10 cellular contexts compared by ENCODE assay signal in genomic region chrX:39953879-39954278, GRCh38.
DNase-seq lines count a peak whose midpoint lies in the region; ATAC-seq and TF ChIP-seq lines count a peak whose summit lies in the region.
"Had no signal": no experiment of that assay in that cellular context is flagged by ENCODE, and none has a peak within 500 bp of the region (broad histone marks: within the 10 kb centered on the region; RNA-seq: fewer than 3 reads in every experiment).

No MANE protein-coding gene starts in this region.

- peaks cover 10% of the 10 kb centered on the region for H3K4me1 ChIP-seq in body of pancreas
- no peaks in the 10 kb centered on the region for H3K4me1 ChIP-seq in testis

- H3K9me3 ChIP-seq in body of pancreas, result no peaks in the 10 kb centered on the region
- no peaks in the 10 kb centered on the region for H3K9me3 ChIP-seq in testis

- H3K36me3 Mint-ChIP-seq in natural killer cell treated with Interleukin-12 subunit alpha and Interleukin-12 subunit beta and Interleukin-15 and Interleukin-18, amount 100 ng/mL, for 72 hours, result no peaks in the 10 kb centered on the region
- H3K36me3 Mint-ChIP-seq: activated naive CD8-positive, alpha-beta T cell treated with anti-CD3 and anti-CD28 coated beads for 36 hours had no signal

- H3K4me3 ChIP-seq in body of pancreas (no peak overlapping the region), testis (no peak overlapping the region)

- no peak overlapping the region for H3K27ac Mint-ChIP-seq in natural killer cell treated with Interleukin-12 subunit alpha and Interleukin-12 subunit beta and Interleukin-15 and Interleukin-18, amount 100 ng/mL, for 72 hours
- H3K27ac Mint-ChIP-seq: activated naive CD8-positive, alpha-beta T cell treated with anti-CD3 and anti-CD28 coated beads for 36 hours; B cell had no signal

- 8% methylated on average over 10 of the region's 10 CpGs; no CpG with 5 or more reads in 1 of the 2 donors for WGBS in body of pancreas, 2 donors
- WGBS in testis, 2 donors, result 55 to 90% methylated on average over 2 to 6 of the region's 10 CpGs

- H3K27ac ChIP-seq in body of pancreas, result peak overlapping the region in 2 of 4 donors; percentile 12 to 39
- no peak overlapping the region for H3K27ac ChIP-seq in testis

- H3K27me3 ChIP-seq in body of pancreas, result no peaks in the 10 kb centered on the region
- H3K27me3 ChIP-seq in testis, result no peaks in the 10 kb centered on the region

- H3K4me1 Mint-ChIP-seq in natural killer cell treated with Interleukin-12 subunit alpha and Interleukin-12 subunit beta and Interleukin-15 and Interleukin-18, amount 100 ng/mL, for 72 hours (ENCODE audit: low read depth in 2 of 2), result peaks cover 0 to 6% of the 10 kb centered on the region in 2 donors

- no peaks in the 10 kb centered on the region for H3K9me3 Mint-ChIP-seq in natural killer cell treated with Interleukin-12 subunit alpha and Interleukin-12 subunit beta and Interleukin-15 and Interleukin-18, amount 100 ng/mL, for 72 hours
- H3K9me3 Mint-ChIP-seq: activated naive CD8-positive, alpha-beta T cell treated with anti-CD3 and anti-CD28 coated beads for 36 hours had no signal

- H3K4me3 Mint-ChIP-seq in natural killer cell treated with Interleukin-12 subunit alpha and Interleukin-12 subunit beta and Interleukin-15 and Interleukin-18, amount 100 ng/mL, for 72 hours, result no peak overlapping the region
- H3K4me3 Mint-ChIP-seq: activated naive CD8-positive, alpha-beta T cell treated with anti-CD3 and anti-CD28 coated beads for 36 hours; B cell had no signal

- TF ChIP-seq POLR2A in body of pancreas (IDR thresholded peaks at IDR 0.05) (no peak), testis (IDR thresholded peaks at IDR 0.05) (no peak)

- intact Hi-C loops in body of pancreas (cut with DNase I) (no loop called here), testis (cut with DNase I; ENCODE audit: low total_unique reads) (no loop called here)

- TF ChIP-seq CTCF in body of pancreas (IDR thresholded peaks at IDR 0.05), result no peak
- no peak for TF ChIP-seq CTCF in testis (IDR thresholded peaks at IDR 0.05)

- DNase-seq in A172 (ENCODE audit: low spot score) (peak; percentile 88), LoVo (ENCODE audit: low spot score) (peak; percentile 87), body of pancreas (peak; percentile 75 to 89 (median 86)), left kidney (ENCODE audit: low read depth, low spot score) (peak; percentile 39), NCI-H2107 (lab: John Stamatoyannopoulos, UW) (no peak), SKM-1 (lab: John Stamatoyannopoulos, UW; ENCODE audit: unreplicated experiment) (no peak), testis (no peak)
- no peak for DNase-seq in natural killer cell treated with Interleukin-12 subunit alpha and Interleukin-12 subunit beta and Interleukin-15 and Interleukin-18, amount 100 ng/mL, for 72 hours (ENCODE audit: low spot score)
- DNase-seq: activated naive CD8-positive, alpha-beta T cell treated with anti-CD3 and anti-CD28 coated beads for 36 hours had no signal

- peak; percentile 99 for ATAC-seq in body of pancreas
- no peak for ATAC-seq in natural killer cell treated with Interleukin-12 subunit alpha and Interleukin-12 subunit beta and Interleukin-15 and Interleukin-18, amount 100 ng/mL, for 72 hours

- peaks cover 0 to 12% of the 10 kb centered on the region in 2 donors for H3K27me3 Mint-ChIP-seq in natural killer cell treated with Interleukin-12 subunit alpha and Interleukin-12 subunit beta and Interleukin-15 and Interleukin-18, amount 100 ng/mL, for 72 hours
- H3K27me3 Mint-ChIP-seq: activated naive CD8-positive, alpha-beta T cell treated with anti-CD3 and anti-CD28 coated beads for 36 hours; B cell had no signal

- H3K36me3 ChIP-seq in body of pancreas (replicated peaks in 1 of 2; ENCODE audit: insufficient read depth in 1 of 2, low read depth in 2 of 2) (no peaks in the 10 kb centered on the region), testis (ENCODE audit: low read depth, missing control alignments) (no peaks in the 10 kb centered on the region)

Comparison
In these comparisons a context has a peak if more than half of its experiments do, and no peak if none do; other contexts are left out.
1. DNase-seq: peak in A172 (single experiment), LoVo (single experiment), body of pancreas (4 of 4) and left kidney (single experiment); none in natural killer cell treated with Interleukin-12 subunit alpha and Interleukin-12 subunit beta and Interleukin-15 and Interleukin-18, amount 100 ng/mL, for 72 hours (single experiment), NCI-H2107 (single experiment), SKM-1 (single experiment) and testis (single experiment).